Comparison of ENCODE assay signal across 33 cellular contexts in genomic region chr5:142178651-142179050, GRCh38.
"Had no signal": no experiment of that assay in that cellular context is flagged by ENCODE, and none has a peak within 500 bp of the region (broad histone marks: within the 10 kb centered on the region; RNA-seq: fewer than 3 reads in every experiment).

No MANE protein-coding gene starts in this region.

- H3K36me3 Mint-ChIP-seq: activated naive CD4-positive, alpha-beta T cell treated with anti-CD3 and anti-CD28 coated beads, Interleukin-2, amount 10 ng/mL, durations not matched to agents 7 days and 5 days; activated naive CD4-positive, alpha-beta T cell treated with anti-CD3 and anti-CD28 coated beads, Interleukin-2, amount 50 U/mL, for 72 hours; activated naive CD8-positive, alpha-beta T cell treated with anti-CD3 and anti-CD28 coated beads, Interleukin-2, amount 10 ng/mL, durations not matched to agents 7 days and 5 days; brain had no signal

- H3K4me1 ChIP-seq: ascending aorta, breast epithelium, colonic mucosa, esophagus squamous epithelium, gastroesophageal sphincter had no signal

- H3K27ac ChIP-seq: ascending aorta, breast epithelium, cardiac muscle cell, colonic mucosa, epithelial cell of prostate, esophagus squamous epithelium, gastroesophageal sphincter, WERI-Rb-1 had no signal

- H3K27ac Mint-ChIP-seq: activated B cell treated with CpG ODN at 0.5 μM for 24 hours; activated CD8-positive, alpha-beta T cell treated with anti-CD3 and anti-CD28 coated beads for 36 hours; activated naive CD4-positive, alpha-beta T cell treated with anti-CD3 and anti-CD28 coated beads, Interleukin-2, amount 10 ng/mL, durations not matched to agents 7 days and 5 days; activated naive CD4-positive, alpha-beta T cell treated with anti-CD3 and anti-CD28 coated beads, Interleukin-2, amount 50 U/mL, for 72 hours; activated naive CD8-positive, alpha-beta T cell treated with anti-CD3 and anti-CD28 coated beads, Interleukin-2, amount 10 ng/mL, durations not matched to agents 7 days and 5 days; activated T-helper 17 cell treated with anti-CD3 and anti-CD28 coated beads, Interleukin-2, amount 50 U/mL, for 72 hours; brain; T-helper 17 cell; T-helper 2 cell treated with Interferon-gamma antibody and Interleukin-4, amounts not matched to agents 5 μg/mL and 100 μg/mL, for 36 hours had no signal

- ATAC-seq: activated CD4-positive, CD25-positive, alpha-beta regulatory T cell treated with anti-CD3 and anti-CD28 coated beads, Interleukin-2, amount 50 U/mL, for 24 hours; activated CD8-positive, alpha-beta T cell treated with anti-CD3 and anti-CD28 coated beads for 36 hours; activated naive CD4-positive, alpha-beta T cell treated with anti-CD3 and anti-CD28 coated beads, Interleukin-2, amount 50 U/mL, for 72 hours; activated T-cell treated with anti-CD3 and anti-CD28 coated beads, Interleukin-2, amount 50 U/mL, for 4 hours; activated T-helper 17 cell treated with anti-CD3 and anti-CD28 coated beads, Interleukin-2, amount 50 U/mL, for 72 hours; gastroesophageal sphincter; T-helper 17 cell had no signal

- H3K4me1 Mint-ChIP-seq: activated B cell treated with CpG ODN at 0.5 μM for 24 hours; activated naive CD4-positive, alpha-beta T cell treated with anti-CD3 and anti-CD28 coated beads, Interleukin-2, amount 10 ng/mL, durations not matched to agents 7 days and 5 days; activated naive CD8-positive, alpha-beta T cell treated with anti-CD3 and anti-CD28 coated beads, Interleukin-2, amount 10 ng/mL, durations not matched to agents 7 days and 5 days; activated T-helper 17 cell treated with anti-CD3 and anti-CD28 coated beads, Interleukin-2, amount 50 U/mL, for 72 hours had no signal

- DNase-seq: activated B cell treated with CpG ODN at 0.5 μM for 24 hours; activated CD4-positive, alpha-beta T cell treated with anti-CD3 and anti-CD28 coated beads for 48 hours; activated CD4-positive, alpha-beta T cell treated with anti-CD3 and anti-CD28 coated beads, Interleukin-2, amount 50 U/mL, for 1 hour; activated CD4-positive, alpha-beta T cell treated with anti-CD3 and anti-CD28 coated beads, Interleukin-2, amount 50 U/mL, for 48 hours; activated CD8-positive, alpha-beta memory T cell treated with anti-CD3 and anti-CD28 coated beads for 24 hours; activated CD8-positive, alpha-beta T cell treated with anti-CD3 and anti-CD28 coated beads for 36 hours; activated gamma-delta T cell; activated naive CD4-positive, alpha-beta T cell; activated naive CD4-positive, alpha-beta T cell treated with anti-CD3 and anti-CD28 coated beads, Interleukin-2, amount 10 ng/mL, durations not matched to agents 7 days and 5 days; activated naive CD8-positive, alpha-beta T cell treated with anti-CD3 and anti-CD28 coated beads, Interleukin-2, amount 10 ng/mL, durations not matched to agents 7 days and 5 days; activated T-cell treated with anti-CD3 and anti-CD28 coated beads, Interleukin-2, amount 50 U/mL, for 4 hours; central memory CD4-positive, alpha-beta T cell; cerebellar nuclear complex; colonic mucosa; effector CD8-positive, alpha-beta T cell; esophagus squamous epithelium; foreskin melanocyte; T-helper 1 cell; T-helper 17 cell; T1000; WERI-Rb-1 had no signal

- H3K27me3 Mint-ChIP-seq: activated CD8-positive, alpha-beta T cell treated with anti-CD3 and anti-CD28 coated beads for 36 hours; activated T-helper 17 cell treated with anti-CD3 and anti-CD28 coated beads, Interleukin-2, amount 50 U/mL, for 72 hours; brain; T-helper 17 cell had no signal

- H3K36me3 ChIP-seq: ascending aorta, breast epithelium, cardiac muscle cell, colonic mucosa, esophagus squamous epithelium, gastroesophageal sphincter, WERI-Rb-1 had no signal

- H3K9me3 Mint-ChIP-seq: activated B cell treated with CpG ODN at 0.5 μM for 24 hours; activated CD8-positive, alpha-beta T cell treated with anti-CD3 and anti-CD28 coated beads for 36 hours; activated naive CD4-positive, alpha-beta T cell treated with anti-CD3 and anti-CD28 coated beads, Interleukin-2, amount 10 ng/mL, durations not matched to agents 7 days and 5 days; activated naive CD4-positive, alpha-beta T cell treated with anti-CD3 and anti-CD28 coated beads, Interleukin-2, amount 50 U/mL, for 72 hours; activated T-cell treated with anti-CD3 and anti-CD28 coated beads, Interleukin-2, amount 50 U/mL, for 4 hours; activated T-helper 17 cell treated with anti-CD3 and anti-CD28 coated beads, Interleukin-2, amount 50 U/mL, for 72 hours; brain; T-helper 2 cell treated with Interferon-gamma antibody and Interleukin-4, amounts not matched to agents 5 μg/mL and 100 μg/mL, for 36 hours had no signal

- H3K4me3 ChIP-seq: ascending aorta, breast epithelium, cardiac muscle cell, colonic mucosa, esophagus squamous epithelium, gastroesophageal sphincter had no signal

- FAIRE-seq: endometrium, endothelial cell of umbilical vein had no signal

- H3K9me3 ChIP-seq: ascending aorta, breast epithelium, colonic mucosa, esophagus squamous epithelium, gastroesophageal sphincter had no signal

- H3K27me3 ChIP-seq: ascending aorta, breast epithelium, cardiac muscle cell, colonic mucosa, gastroesophageal sphincter had no signal

- H3K4me3 Mint-ChIP-seq: activated B cell treated with CpG ODN at 0.5 μM for 24 hours; activated CD8-positive, alpha-beta T cell treated with anti-CD3 and anti-CD28 coated beads for 36 hours; activated naive CD4-positive, alpha-beta T cell treated with anti-CD3 and anti-CD28 coated beads, Interleukin-2, amount 10 ng/mL, durations not matched to agents 7 days and 5 days; activated naive CD8-positive, alpha-beta T cell treated with anti-CD3 and anti-CD28 coated beads, Interleukin-2, amount 10 ng/mL, durations not matched to agents 7 days and 5 days; activated T-cell treated with anti-CD3 and anti-CD28 coated beads, Interleukin-2, amount 50 U/mL, for 4 hours; activated T-helper 17 cell treated with anti-CD3 and anti-CD28 coated beads, Interleukin-2, amount 50 U/mL, for 72 hours; brain; T-helper 17 cell; T-helper 2 cell treated with Interferon-gamma antibody and Interleukin-4, amounts not matched to agents 5 μg/mL and 100 μg/mL, for 36 hours had no signal
